1 cellular context compared by ENCODE assay signal in genomic region chr17:28488154-28488883, GRCh38.
TF ChIP-seq lines count a peak whose summit lies in the region.

No MANE protein-coding gene starts in this region.

TF ChIP-seq in HepG2, 621 proteins besides CTCF, POLR2A, EP300 and RAD21 (continued from another document and continues in another):
- TF ChIP-seq SAFB2 (CRISPR knock-in tag; IDR thresholded peaks at IDR 0.05; ENCODE audit: borderline replicate concordance, low read depth) (no peak), ZNF788 (CRISPR knock-in tag; IDR thresholded peaks at IDR 0.05; ENCODE audit: borderline replicate concordance) (peak; percentile 42; the same call in 1 of the 2 replicates), ARID2 (CRISPR knock-in tag; IDR thresholded peaks at IDR 0.05; ENCODE audit: borderline replicate concordance) (no peak), ZBTB34 (CRISPR knock-in tag; IDR thresholded peaks at IDR 0.05) (no peak), POLR2G (IDR thresholded peaks at IDR 0.05; ENCODE audit: low read depth, low read length) (no peak), ZNF333 (CRISPR knock-in tag; IDR thresholded peaks at IDR 0.05; ENCODE audit: borderline replicate concordance) (no peak), FOXO1 (CRISPR knock-in tag; IDR thresholded peaks at IDR 0.05) (no peak), MXD4 (CRISPR knock-in tag; IDR thresholded peaks at IDR 0.05) (no peak), ZNF17 (CRISPR knock-in tag; IDR thresholded peaks at IDR 0.05) (no peak), MAFF (IDR thresholded peaks at IDR 0.05; ENCODE audit: low read depth, low read length) (no peak), HDAC2 (CRISPR knock-in tag; IDR thresholded peaks at IDR 0.05) (no peak), YY1 (IDR thresholded peaks at IDR 0.05; ENCODE audit: insufficient read depth, insufficient replicate concordance, low read depth, low read length) (no peak), U2AF1 (optimal IDR thresholded peaks at IDR 0.05; ENCODE audit: low read depth, low read length) (no peak), GMEB1 (CRISPR knock-in tag; IDR thresholded peaks at IDR 0.05; ENCODE audit: borderline replicate concordance) (no peak), ZNF879 (CRISPR knock-in tag; IDR thresholded peaks at IDR 0.05) (no peak), TBP (CRISPR knock-in tag; IDR thresholded peaks at IDR 0.05) (no peak), ZNF772 (CRISPR knock-in tag; IDR thresholded peaks at IDR 0.05) (peak; percentile 64; the same call in 1 of the 2 replicates), ZSCAN5A (CRISPR knock-in tag; IDR thresholded peaks at IDR 0.05; ENCODE audit: borderline replicate concordance) (no peak), ZNF543 (CRISPR knock-in tag; IDR thresholded peaks at IDR 0.05) (no peak), SNAPC2 (CRISPR knock-in tag; IDR thresholded peaks at IDR 0.05) (no peak), ZNF484 (CRISPR knock-in tag; IDR thresholded peaks at IDR 0.05; ENCODE audit: borderline replicate concordance, low read depth) (no peak), ZNF468 (CRISPR knock-in tag; IDR thresholded peaks at IDR 0.05) (no peak), ZSCAN21 (CRISPR knock-in tag; IDR thresholded peaks at IDR 0.05; ENCODE audit: borderline replicate concordance) (no peak), MXD1 (CRISPR knock-in tag; IDR thresholded peaks at IDR 0.05) (no peak), SUZ12 (IDR thresholded peaks at IDR 0.05; ENCODE audit: low read depth, low read length) (no peak), ZNF550 (CRISPR knock-in tag; IDR thresholded peaks at IDR 0.05; ENCODE audit: borderline replicate concordance) (no peak), IKZF5 (CRISPR knock-in tag; IDR thresholded peaks at IDR 0.05) (peak; percentile 15; the same call in 1 of the 2 replicates), PBX3 (CRISPR knock-in tag; IDR thresholded peaks at IDR 0.05; ENCODE audit: borderline replicate concordance) (no peak), ZNF773 (CRISPR knock-in tag; IDR thresholded peaks at IDR 0.05; ENCODE audit: borderline replicate concordance) (no peak), ZNF280D (CRISPR knock-in tag; IDR thresholded peaks at IDR 0.05) (no peak), ZNF563 (CRISPR knock-in tag; IDR thresholded peaks at IDR 0.05) (no peak), ARHGAP35 (CRISPR knock-in tag; IDR thresholded peaks at IDR 0.05; ENCODE audit: borderline replicate concordance) (no peak)
- TF ChIP-seq, protein P1, sequence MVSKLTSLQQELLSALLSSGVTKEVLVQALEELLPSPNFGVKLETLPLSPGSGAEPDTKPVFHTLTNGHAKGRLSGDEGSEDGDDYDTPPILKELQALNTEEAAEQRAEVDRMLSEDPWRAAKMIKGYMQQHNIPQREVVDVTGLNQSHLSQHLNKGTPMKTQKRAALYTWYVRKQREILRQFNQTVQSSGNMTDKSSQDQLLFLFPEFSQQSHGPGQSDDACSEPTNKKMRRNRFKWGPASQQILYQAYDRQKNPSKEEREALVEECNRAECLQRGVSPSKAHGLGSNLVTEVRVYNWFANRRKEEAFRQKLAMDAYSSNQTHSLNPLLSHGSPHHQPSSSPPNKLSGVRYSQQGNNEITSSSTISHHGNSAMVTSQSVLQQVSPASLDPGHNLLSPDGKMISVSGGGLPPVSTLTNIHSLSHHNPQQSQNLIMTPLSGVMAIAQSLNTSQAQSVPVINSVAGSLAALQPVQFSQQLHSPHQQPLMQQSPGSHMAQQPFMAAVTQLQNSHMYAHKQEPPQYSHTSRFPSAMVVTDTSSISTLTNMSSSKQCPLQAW (CRISPR knock-in tag; IDR thresholded peaks at IDR 0.05): peak; percentile 74; the same call in 1 of the 2 replicates
- TF ChIP-seq, protein P2, sequence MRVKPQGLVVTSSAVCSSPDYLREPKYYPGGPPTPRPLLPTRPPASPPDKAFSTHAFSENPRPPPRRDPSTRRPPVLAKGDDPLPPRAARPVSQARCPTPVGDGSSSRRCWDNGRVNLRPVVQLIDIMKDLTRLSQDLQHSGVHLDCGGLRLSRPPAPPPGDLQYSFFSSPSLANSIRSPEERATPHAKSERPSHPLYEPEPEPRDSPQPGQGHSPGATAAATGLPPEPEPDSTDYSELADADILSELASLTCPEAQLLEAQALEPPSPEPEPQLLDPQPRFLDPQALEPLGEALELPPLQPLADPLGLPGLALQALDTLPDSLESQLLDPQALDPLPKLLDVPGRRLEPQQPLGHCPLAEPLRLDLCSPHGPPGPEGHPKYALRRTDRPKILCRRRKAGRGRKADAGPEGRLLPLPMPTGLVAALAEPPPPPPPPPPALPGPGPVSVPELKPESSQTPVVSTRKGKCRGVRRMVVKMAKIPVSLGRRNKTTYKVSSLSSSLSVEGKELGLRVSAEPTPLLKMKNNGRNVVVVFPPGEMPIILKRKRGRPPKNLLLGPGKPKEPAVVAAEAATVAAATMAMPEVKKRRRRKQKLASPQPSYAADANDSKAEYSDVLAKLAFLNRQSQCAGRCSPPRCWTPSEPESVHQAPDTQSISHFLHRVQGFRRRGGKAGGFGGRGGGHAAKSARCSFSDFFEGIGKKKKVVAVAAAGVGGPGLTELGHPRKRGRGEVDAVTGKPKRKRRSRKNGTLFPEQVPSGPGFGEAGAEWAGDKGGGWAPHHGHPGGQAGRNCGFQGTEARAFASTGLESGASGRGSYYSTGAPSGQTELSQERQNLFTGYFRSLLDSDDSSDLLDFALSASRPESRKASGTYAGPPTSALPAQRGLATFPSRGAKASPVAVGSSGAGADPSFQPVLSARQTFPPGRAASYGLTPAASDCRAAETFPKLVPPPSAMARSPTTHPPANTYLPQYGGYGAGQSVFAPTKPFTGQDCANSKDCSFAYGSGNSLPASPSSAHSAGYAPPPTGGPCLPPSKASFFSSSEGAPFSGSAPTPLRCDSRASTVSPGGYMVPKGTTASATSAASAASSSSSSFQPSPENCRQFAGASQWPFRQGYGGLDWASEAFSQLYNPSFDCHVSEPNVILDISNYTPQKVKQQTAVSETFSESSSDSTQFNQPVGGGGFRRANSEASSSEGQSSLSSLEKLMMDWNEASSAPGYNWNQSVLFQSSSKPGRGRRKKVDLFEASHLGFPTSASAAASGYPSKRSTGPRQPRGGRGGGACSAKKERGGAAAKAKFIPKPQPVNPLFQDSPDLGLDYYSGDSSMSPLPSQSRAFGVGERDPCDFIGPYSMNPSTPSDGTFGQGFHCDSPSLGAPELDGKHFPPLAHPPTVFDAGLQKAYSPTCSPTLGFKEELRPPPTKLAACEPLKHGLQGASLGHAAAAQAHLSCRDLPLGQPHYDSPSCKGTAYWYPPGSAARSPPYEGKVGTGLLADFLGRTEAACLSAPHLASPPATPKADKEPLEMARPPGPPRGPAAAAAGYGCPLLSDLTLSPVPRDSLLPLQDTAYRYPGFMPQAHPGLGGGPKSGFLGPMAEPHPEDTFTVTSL (CRISPR knock-in tag; IDR thresholded peaks at IDR 0.05; ENCODE audit: borderline replicate concordance): no peak
- TF ChIP-seq, protein P3, sequence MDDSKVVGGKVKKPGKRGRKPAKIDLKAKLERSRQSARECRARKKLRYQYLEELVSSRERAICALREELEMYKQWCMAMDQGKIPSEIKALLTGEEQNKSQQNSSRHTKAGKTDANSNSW (CRISPR knock-in tag; IDR thresholded peaks at IDR 0.05; ENCODE audit: borderline replicate concordance): no peak
- TF ChIP-seq, protein P4, sequence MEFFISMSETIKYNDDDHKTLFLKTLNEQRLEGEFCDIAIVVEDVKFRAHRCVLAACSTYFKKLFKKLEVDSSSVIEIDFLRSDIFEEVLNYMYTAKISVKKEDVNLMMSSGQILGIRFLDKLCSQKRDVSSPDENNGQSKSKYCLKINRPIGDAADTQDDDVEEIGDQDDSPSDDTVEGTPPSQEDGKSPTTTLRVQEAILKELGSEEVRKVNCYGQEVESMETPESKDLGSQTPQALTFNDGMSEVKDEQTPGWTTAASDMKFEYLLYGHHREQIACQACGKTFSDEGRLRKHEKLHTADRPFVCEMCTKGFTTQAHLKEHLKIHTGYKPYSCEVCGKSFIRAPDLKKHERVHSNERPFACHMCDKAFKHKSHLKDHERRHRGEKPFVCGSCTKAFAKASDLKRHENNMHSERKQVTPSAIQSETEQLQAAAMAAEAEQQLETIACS (CRISPR knock-in tag; IDR thresholded peaks at IDR 0.05): no peak
- TF ChIP-seq, protein P5, sequence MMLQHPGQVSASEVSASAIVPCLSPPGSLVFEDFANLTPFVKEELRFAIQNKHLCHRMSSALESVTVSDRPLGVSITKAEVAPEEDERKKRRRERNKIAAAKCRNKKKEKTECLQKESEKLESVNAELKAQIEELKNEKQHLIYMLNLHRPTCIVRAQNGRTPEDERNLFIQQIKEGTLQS (CRISPR knock-in tag; IDR thresholded peaks at IDR 0.05): no peak
